ENCODE assay signal across 14 cellular contexts in genomic region chr13:36026556-36026955, GRCh38.
"Had no signal": no experiment of that assay in that cellular context is flagged by ENCODE, and none has a peak within 500 bp of the region (broad histone marks: within the 10 kb centered on the region; RNA-seq: fewer than 3 reads in every experiment).

No MANE protein-coding gene starts in this region.

- H3K27me3 ChIP-seq: foreskin keratinocyte, hepatocyte, testis, upper lobe of right lung had no signal

- H3K36me3 ChIP-seq: prostate gland, upper lobe of right lung had no signal

- ATAC-seq: activated CD8-positive, alpha-beta memory T cell treated with anti-CD3 and anti-CD28 coated beads, Interleukin-2, amount 10 ng/mL, durations not matched to agents 7 days and 5 days; foreskin keratinocyte; naive thymus-derived CD4-positive, alpha-beta T cell; right cardiac atrium; stimulated activated naive CD8-positive, alpha-beta T cell treated with anti-CD3 and anti-CD28 coated beads, Interleukin-15, amount 100 ng/mL, for 72 hours; upper lobe of right lung had no signal

- H3K27ac ChIP-seq: foreskin keratinocyte, hepatocyte, prostate gland, testis, upper lobe of right lung had no signal

- DNase-seq: activated CD4-positive, alpha-beta memory T cell treated with anti-CD3 and anti-CD28 coated beads, Interleukin-2, amount 10 ng/mL, durations not matched to agents 7 days and 5 days; activated CD4-positive, alpha-beta T cell treated with anti-CD3 and anti-CD28 coated beads for 48 hours; activated CD4-positive, CD25-positive, alpha-beta regulatory T cell; activated CD8-positive, alpha-beta memory T cell treated with anti-CD3 and anti-CD28 coated beads, Interleukin-2, amount 10 ng/mL, durations not matched to agents 7 days and 5 days; foreskin keratinocyte; mesenchymal stem cell; naive thymus-derived CD4-positive, alpha-beta T cell; right cardiac atrium; stimulated activated CD4-positive, alpha-beta T cell treated with anti-CD3 and anti-CD28 coated beads, Interleukin-2, amount 100 ng/mL, for 24 hours; stimulated activated naive CD8-positive, alpha-beta T cell treated with anti-CD3 and anti-CD28 coated beads, Interleukin-15, amount 100 ng/mL, for 72 hours; testis; upper lobe of right lung had no signal

- H3K4me3 ChIP-seq: hepatocyte, prostate gland, testis, upper lobe of right lung had no signal

- H3K4me1 ChIP-seq: foreskin keratinocyte, prostate gland, testis, upper lobe of right lung had no signal

- H3K9me3 ChIP-seq: prostate gland, testis, upper lobe of right lung had no signal
